In genomic region chr17:79427621-79428539, GRCh38 we compare ENCODE assay signal across 19 cellular contexts.
A peak's percentile ranks its signal among the peaks of the same experiment; 100 is the strongest.
DNase-seq lines count a peak whose midpoint lies in the region; ATAC-seq and TF ChIP-seq lines count a peak whose summit lies in the region.
"Had no signal": no experiment of that assay in that cellular context is flagged by ENCODE, and none has a peak within 500 bp of the region (broad histone marks: within the 10 kb centered on the region; RNA-seq: fewer than 3 reads in every experiment).

No MANE protein-coding gene starts in this region.

- RAD21 ChIA-PET in HCT116 (lab: Charles Lee; ENCODE audit: low non-redundant PET in 1 of 2, low total read pairs in 2 of 2, uncharacterized antibody in 2 of 2, unreplicated experiment in 2 of 2) = no interaction called here

- no peak overlapping the region for H3K4ac ChIP-seq in neuronal stem cell (ENCODE audit: low read length)

- no peak overlapping the region for H4K91ac ChIP-seq in neuronal stem cell (ENCODE audit: low read depth, low read length, poor library complexity)

- no peak overlapping the region for H2BK5ac ChIP-seq in neuronal stem cell (ENCODE audit: low read length)

- H3K9me3 ChIP-seq in BLaER1 (no peaks in the 10 kb centered on the region; the same call in 1 of the 2 replicates), HCT116 (ENCODE audit: control insufficient read depth in 1 of 2, insufficient read depth in 1 of 2, low read depth in 1 of 2, low read length in 2 of 2) (no peaks in the 10 kb centered on the region), neuronal stem cell (replicated peaks in 1 of 2; ENCODE audit: control insufficient read depth in 2 of 2, insufficient read depth in 1 of 2, low read depth in 1 of 2, low read length in 2 of 2) (no peaks in the 10 kb centered on the region)

- DNase-seq in HCT116 (ENCODE audit: low read depth, low spot score) (no peak), SW480 (ENCODE audit: low spot score) (peak; percentile 44), neuronal stem cell (ENCODE audit: low spot score) (no peak), COLO829 (ENCODE audit: low spot score) (no peak), NCI-H2171 treated with DMSO at 0.1 percent for 48 hours (lab: John Stamatoyannopoulos, UW) (no peak), mesenteric fat pad (ENCODE audit: low spot score) (no peak)
- DNase-seq: DMS 273 treated with DMSO at 0.1 percent for 48 hours, DMS79 treated with DMSO at 0.1 percent for 48 hours, GOT3, KBM-7, NCI-H1105, NCI-H146, NCI-H2029 treated with DMSO at 0.1 percent for 48 hours, NCI-H446 treated with DMSO at 0.1 percent for 48 hours, NCI-H526 treated with DMSO at 0.1 percent for 48 hours, OCI-M1, Right ventricle myocardium superior had no signal

- no peaks in the 10 kb centered on the region for H3K79me1 ChIP-seq in neuronal stem cell (ENCODE audit: low read depth, low read length)

- TF ChIP-seq RAD21 in HCT116 (IDR thresholded peaks at IDR 0.05; ENCODE audit: low read depth) = no peak; the same call in 1 of the 2 replicates

- no peak overlapping the region for H4K8ac ChIP-seq in neuronal stem cell (ENCODE audit: low read depth, low read length)

- H3K9ac ChIP-seq in BLaER1 (no peak overlapping the region), HCT116 (ENCODE audit: low read length) (no peak overlapping the region), neuronal stem cell (ENCODE audit: low read depth, low read length, poor library complexity) (peak overlapping the region; percentile 51)

- no peak overlapping the region for H2AFZ ChIP-seq in HCT116 (ENCODE audit: low read depth, low read length, poor library complexity, severe bottlenecking)
- no peak overlapping the region for H2AFZ ChIP-seq in neuronal stem cell (ENCODE audit: low read length)

- ATAC-seq in HCT116 = peak; percentile 56

- H3K27ac ChIP-seq in BLaER1 (peak overlapping the region; percentile 41), HCT116 (ENCODE audit: low read depth, low read length) (no peak overlapping the region), neuronal stem cell (replicated peaks; ENCODE audit: low read length) (no peak overlapping the region)
- H3K27ac ChIP-seq: C4-2B had no signal

- no peaks in the 10 kb centered on the region for H3K9me2 ChIP-seq in HCT116 (ENCODE audit: insufficient read depth)

- POLR2A ChIA-PET in HCT116 (lab: Charles Lee) = no interaction called here

- intact Hi-C loops in HCT116 (cut with micrococcal nuclease) = loop anchor here (5.0 kb wide), 1 partner anchor 184 kb away; the partner anchor contains the start of gene RBFOX3

- peak overlapping the region; percentile 73 for H2AK5ac ChIP-seq in neuronal stem cell (ENCODE audit: low read depth, low read length)

- H4K20me1 ChIP-seq in BLaER1 = no peaks in the 10 kb centered on the region
- H4K20me1 ChIP-seq in HCT116 (ENCODE audit: insufficient read depth) = no peaks in the 10 kb centered on the region

- peak overlapping the region; percentile 40 for H3K23ac ChIP-seq in neuronal stem cell (ENCODE audit: low read depth, low read length, poor library complexity)

- no TSS peak for BruUV-seq in HCT116 (replicated peaks; lab: Mats Ljungman, UMichigan)

- H2BK120ac ChIP-seq in neuronal stem cell (ENCODE audit: low read depth, low read length) = no peak overlapping the region

- H3K4me1 ChIP-seq in BLaER1 (peaks cover 100% of the 10 kb centered on the region), HCT116 (ENCODE audit: control insufficient read depth in 1 of 2, insufficient read depth in 2 of 2, low read length in 2 of 2) (peaks cover 0 to 3% of the 10 kb centered on the region in 2 experiments; a peak in 1 of 4 replicates), neuronal stem cell (ENCODE audit: control insufficient read depth in 2 of 2, insufficient read depth in 1 of 2, low read depth in 1 of 2, low read length in 2 of 2) (peaks cover 0 to 6% of the 10 kb centered on the region in 2 donors)

- H3K14ac ChIP-seq in neuronal stem cell (ENCODE audit: low read length) = peak overlapping the region; percentile 21

- TF ChIP-seq CTCF in HCT116 (IDR thresholded peaks at IDR 0.05 in 2 of 3, conservative IDR thresholded peaks at IDR 0.05 in 1 of 3; ENCODE audit: borderline replicate concordance in 1 of 3, insufficient read depth in 1 of 3, low read depth in 2 of 3, low read length in 2 of 3) = peak in 2 of 3 experiments; percentile 21 to 23; a peak in 4 of 6 replicates

- H3K79me2 ChIP-seq in HCT116 (ENCODE audit: insufficient read depth, low read length) = no peaks in the 10 kb centered on the region

- H3K4me3 ChIP-seq in BLaER1 (no peak overlapping the region), HCT116 (replicated peaks in 1 of 2; ENCODE audit: low read depth in 1 of 2, low read length in 2 of 2) (no peak overlapping the region), neuronal stem cell (ENCODE audit: low read length in 2 of 2) (no peak overlapping the region)

- TF ChIP-seq POLR2A in HCT116 (IDR thresholded peaks at IDR 0.05; ENCODE audit: borderline replicate concordance, extremely low read depth, insufficient read depth, insufficient read length) = no peak

- no CpG with 5 or more reads among the region's 24 CpGs for WGBS in neuronal stem cell (ENCODE audit: extremely low coverage in 2 of 2, insufficient read length in 2 of 2, insufficient replicate concordance in 1 of 2), 2 donors

- CTCF ChIA-PET in HCT116 (lab: Charles Lee) = no interaction called here

- H3K4me2 ChIP-seq in BLaER1 (peak overlapping the region; percentile 92), HCT116 (ENCODE audit: low read length) (no peak overlapping the region), neuronal stem cell (ENCODE audit: insufficient read depth, low read length, poor library complexity, severe bottlenecking) (no peak overlapping the region)

- peak overlapping the region; percentile 38 for H3K18ac ChIP-seq in neuronal stem cell (ENCODE audit: low read length)

- H2BK12ac ChIP-seq in neuronal stem cell (ENCODE audit: low read length) = peak overlapping the region; percentile 50

- H2BK15ac ChIP-seq in neuronal stem cell (ENCODE audit: low read length) = no peak overlapping the region

- H3K36me3 ChIP-seq in BLaER1 (no peaks in the 10 kb centered on the region), HCT116 (ENCODE audit: control insufficient read depth in 1 of 2, insufficient read depth in 2 of 2, low read length in 2 of 2) (no peaks in the 10 kb centered on the region), neuronal stem cell (replicated peaks in 1 of 2; ENCODE audit: control insufficient read depth in 2 of 2, insufficient read depth in 2 of 2, low read length in 2 of 2) (no peaks in the 10 kb centered on the region)

- H3K27me3 ChIP-seq in BLaER1 (no peaks in the 10 kb centered on the region), HCT116 (ENCODE audit: insufficient read depth, low read length) (peaks cover 8% of the 10 kb centered on the region; the same call in 1 of the 2 replicates), neuronal stem cell (ENCODE audit: control insufficient read depth in 3 of 3, insufficient read depth in 3 of 3, low read depth in 1 of 3, low read length in 3 of 3) (no peaks in the 10 kb centered on the region)

TF ChIP-seq in HCT116, 20 proteins besides CTCF, POLR2A, EP300 and RAD21 (continues in another document):
- TF ChIP-seq ZBTB33 (IDR thresholded peaks at IDR 0.05; ENCODE audit: extremely low read depth, insufficient replicate concordance, low read length) (no peak), FOSL1 (IDR thresholded peaks at IDR 0.05; ENCODE audit: low read depth) (no peak), MAX (IDR thresholded peaks at IDR 0.05) (no peak), ZFX (IDR thresholded peaks at IDR 0.05) (no peak), TCF7L2 (IDR thresholded peaks at IDR 0.05; ENCODE audit: borderline replicate concordance, extremely low read depth, insufficient read depth, insufficient read length) (no peak), SRF (IDR thresholded peaks at IDR 0.05; ENCODE audit: low read depth) (no peak), POLR2AphosphoS5 (IDR thresholded peaks at IDR 0.05; ENCODE audit: low read depth, low read length) (no peak), ELF1 (IDR thresholded peaks at IDR 0.05; ENCODE audit: borderline replicate concordance, low read depth) (no peak), EZH2phosphoT487 (IDR thresholded peaks at IDR 0.05; ENCODE audit: borderline replicate concordance) (no peak), JUND (IDR thresholded peaks at IDR 0.05) (no peak), EZH2 (IDR thresholded peaks at IDR 0.05) (no peak)
